1 cellular context compared by ENCODE assay signal in the genomic region with DNA sequence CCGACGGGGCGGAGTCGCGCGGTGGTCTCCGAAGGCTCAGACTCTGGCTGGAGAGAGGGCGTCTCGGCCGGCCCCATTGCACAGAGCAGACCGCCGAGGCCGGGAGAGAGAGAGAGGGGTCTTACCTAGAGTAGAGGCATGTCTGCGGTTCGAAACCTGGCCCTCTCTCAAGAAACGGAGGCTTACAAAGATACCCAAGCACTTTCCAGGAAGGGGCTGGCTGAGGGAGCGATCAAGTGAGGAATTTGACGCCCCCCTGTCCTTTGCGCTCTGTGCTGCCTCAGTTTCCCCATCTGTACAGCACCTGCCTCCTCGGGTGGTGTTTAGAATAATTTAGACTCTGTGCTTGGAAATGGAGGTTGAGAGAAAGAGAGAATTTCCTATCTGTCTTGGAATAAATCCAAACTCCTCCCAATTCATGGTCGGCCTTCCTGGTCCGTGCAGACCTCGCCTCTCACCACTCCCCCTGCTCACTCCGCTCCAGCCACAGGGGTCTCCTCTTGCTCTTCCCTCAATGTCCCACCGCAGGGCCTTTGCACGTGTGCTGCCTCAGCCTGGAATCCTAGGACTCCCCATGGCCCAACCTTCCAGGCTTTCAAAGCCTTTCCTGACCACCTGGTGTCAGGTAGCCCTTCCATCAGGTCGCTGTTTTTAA.
TF ChIP-seq lines count a peak whose summit lies in the region.

No MANE protein-coding gene starts in this region.

TF ChIP-seq in K562, 482 proteins besides CTCF, POLR2A, EP300 and RAD21 (continued from another document and continues in another):
- TF ChIP-seq ZNF398 (CRISPR knock-in tag; IDR thresholded peaks at IDR 0.05) (no peak), SRSF1 (IDR thresholded peaks at IDR 0.05; ENCODE audit: low read depth, low read length) (no peak), SMAD1 (IDR thresholded peaks at IDR 0.05; ENCODE audit: low read depth, low read length, partially characterized antibody) (no peak), E2F1 (CRISPR knock-in tag; IDR thresholded peaks at IDR 0.05) (no peak), FOXJ2 (tag; IDR thresholded peaks at IDR 0.05) (no peak), NEUROD1 (IDR thresholded peaks at IDR 0.05; ENCODE audit: borderline replicate concordance, low read depth, low read length, partially characterized antibody) (no peak), DPF2 (IDR thresholded peaks at IDR 0.05) (peak; percentile 57), SRSF3 (IDR thresholded peaks at IDR 0.05; ENCODE audit: insufficient read depth, low read length) (no peak), ZNF696 (CRISPR knock-in tag; conservative IDR thresholded peaks at IDR 0.05) (no peak), TCFL5 (CRISPR knock-in tag; conservative IDR thresholded peaks at IDR 0.05) (no peak), CBX5 (IDR thresholded peaks at IDR 0.05; ENCODE audit: borderline replicate concordance, low read depth) (no peak), PREB (CRISPR knock-in tag; IDR thresholded peaks at IDR 0.05) (no peak), MAFF (IDR thresholded peaks at IDR 0.05; ENCODE audit: low read length) (no peak), ZNF592 (IDR thresholded peaks at IDR 0.05) (0 out of 2 replicates have a peak, but pooled peaks have one; percentile 30), REST (CRISPR knock-in tag; IDR thresholded peaks at IDR 0.05; ENCODE audit: low read depth) (peak; percentile 46; the same call in 1 of the 2 replicates), ZFP1 (CRISPR knock-in tag; IDR thresholded peaks at IDR 0.05) (no peak), NR3C1 (CRISPR knock-in tag; IDR thresholded peaks at IDR 0.05) (no peak), FOXM1 (IDR thresholded peaks at IDR 0.05; ENCODE audit: low read depth) (no peak), FOXM1 (CRISPR knock-in tag; IDR thresholded peaks at IDR 0.05; ENCODE audit: low read depth) (no peak), KLF1 (tag; IDR thresholded peaks at IDR 0.05) (no peak), YY1 (IDR thresholded peaks at IDR 0.05; ENCODE audit: borderline replicate concordance in 1 of 3, control insufficient read depth in 1 of 3, extremely low read depth in 1 of 3, insufficient read depth in 3 of 3, insufficient read length in 1 of 3, insufficient replicate concordance in 2 of 3, low read depth in 1 of 3, low read length in 2 of 3) (peak in 1 of 3 experiments; percentile 54), HMGN3 (IDR thresholded peaks at IDR 0.05; ENCODE audit: borderline replicate concordance, extremely low read depth, insufficient read length, low read depth, low read length) (no peak), SRSF9 (IDR thresholded peaks at IDR 0.05; ENCODE audit: borderline replicate concordance, low read depth, low read length) (no peak), GTF2A2 (tag; IDR thresholded peaks at IDR 0.05) (no peak), CHD2 (IDR thresholded peaks at IDR 0.05; ENCODE audit: low read depth, low read length) (no peak)
- TF ChIP-seq, protein P1, sequence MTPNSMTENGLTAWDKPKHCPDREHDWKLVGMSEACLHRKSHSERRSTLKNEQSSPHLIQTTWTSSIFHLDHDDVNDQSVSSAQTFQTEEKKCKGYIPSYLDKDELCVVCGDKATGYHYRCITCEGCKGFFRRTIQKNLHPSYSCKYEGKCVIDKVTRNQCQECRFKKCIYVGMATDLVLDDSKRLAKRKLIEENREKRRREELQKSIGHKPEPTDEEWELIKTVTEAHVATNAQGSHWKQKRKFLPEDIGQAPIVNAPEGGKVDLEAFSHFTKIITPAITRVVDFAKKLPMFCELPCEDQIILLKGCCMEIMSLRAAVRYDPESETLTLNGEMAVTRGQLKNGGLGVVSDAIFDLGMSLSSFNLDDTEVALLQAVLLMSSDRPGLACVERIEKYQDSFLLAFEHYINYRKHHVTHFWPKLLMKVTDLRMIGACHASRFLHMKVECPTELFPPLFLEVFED (CRISPR knock-in tag; conservative IDR thresholded peaks at IDR 0.05): no peak
- TF ChIP-seq, protein P2, sequence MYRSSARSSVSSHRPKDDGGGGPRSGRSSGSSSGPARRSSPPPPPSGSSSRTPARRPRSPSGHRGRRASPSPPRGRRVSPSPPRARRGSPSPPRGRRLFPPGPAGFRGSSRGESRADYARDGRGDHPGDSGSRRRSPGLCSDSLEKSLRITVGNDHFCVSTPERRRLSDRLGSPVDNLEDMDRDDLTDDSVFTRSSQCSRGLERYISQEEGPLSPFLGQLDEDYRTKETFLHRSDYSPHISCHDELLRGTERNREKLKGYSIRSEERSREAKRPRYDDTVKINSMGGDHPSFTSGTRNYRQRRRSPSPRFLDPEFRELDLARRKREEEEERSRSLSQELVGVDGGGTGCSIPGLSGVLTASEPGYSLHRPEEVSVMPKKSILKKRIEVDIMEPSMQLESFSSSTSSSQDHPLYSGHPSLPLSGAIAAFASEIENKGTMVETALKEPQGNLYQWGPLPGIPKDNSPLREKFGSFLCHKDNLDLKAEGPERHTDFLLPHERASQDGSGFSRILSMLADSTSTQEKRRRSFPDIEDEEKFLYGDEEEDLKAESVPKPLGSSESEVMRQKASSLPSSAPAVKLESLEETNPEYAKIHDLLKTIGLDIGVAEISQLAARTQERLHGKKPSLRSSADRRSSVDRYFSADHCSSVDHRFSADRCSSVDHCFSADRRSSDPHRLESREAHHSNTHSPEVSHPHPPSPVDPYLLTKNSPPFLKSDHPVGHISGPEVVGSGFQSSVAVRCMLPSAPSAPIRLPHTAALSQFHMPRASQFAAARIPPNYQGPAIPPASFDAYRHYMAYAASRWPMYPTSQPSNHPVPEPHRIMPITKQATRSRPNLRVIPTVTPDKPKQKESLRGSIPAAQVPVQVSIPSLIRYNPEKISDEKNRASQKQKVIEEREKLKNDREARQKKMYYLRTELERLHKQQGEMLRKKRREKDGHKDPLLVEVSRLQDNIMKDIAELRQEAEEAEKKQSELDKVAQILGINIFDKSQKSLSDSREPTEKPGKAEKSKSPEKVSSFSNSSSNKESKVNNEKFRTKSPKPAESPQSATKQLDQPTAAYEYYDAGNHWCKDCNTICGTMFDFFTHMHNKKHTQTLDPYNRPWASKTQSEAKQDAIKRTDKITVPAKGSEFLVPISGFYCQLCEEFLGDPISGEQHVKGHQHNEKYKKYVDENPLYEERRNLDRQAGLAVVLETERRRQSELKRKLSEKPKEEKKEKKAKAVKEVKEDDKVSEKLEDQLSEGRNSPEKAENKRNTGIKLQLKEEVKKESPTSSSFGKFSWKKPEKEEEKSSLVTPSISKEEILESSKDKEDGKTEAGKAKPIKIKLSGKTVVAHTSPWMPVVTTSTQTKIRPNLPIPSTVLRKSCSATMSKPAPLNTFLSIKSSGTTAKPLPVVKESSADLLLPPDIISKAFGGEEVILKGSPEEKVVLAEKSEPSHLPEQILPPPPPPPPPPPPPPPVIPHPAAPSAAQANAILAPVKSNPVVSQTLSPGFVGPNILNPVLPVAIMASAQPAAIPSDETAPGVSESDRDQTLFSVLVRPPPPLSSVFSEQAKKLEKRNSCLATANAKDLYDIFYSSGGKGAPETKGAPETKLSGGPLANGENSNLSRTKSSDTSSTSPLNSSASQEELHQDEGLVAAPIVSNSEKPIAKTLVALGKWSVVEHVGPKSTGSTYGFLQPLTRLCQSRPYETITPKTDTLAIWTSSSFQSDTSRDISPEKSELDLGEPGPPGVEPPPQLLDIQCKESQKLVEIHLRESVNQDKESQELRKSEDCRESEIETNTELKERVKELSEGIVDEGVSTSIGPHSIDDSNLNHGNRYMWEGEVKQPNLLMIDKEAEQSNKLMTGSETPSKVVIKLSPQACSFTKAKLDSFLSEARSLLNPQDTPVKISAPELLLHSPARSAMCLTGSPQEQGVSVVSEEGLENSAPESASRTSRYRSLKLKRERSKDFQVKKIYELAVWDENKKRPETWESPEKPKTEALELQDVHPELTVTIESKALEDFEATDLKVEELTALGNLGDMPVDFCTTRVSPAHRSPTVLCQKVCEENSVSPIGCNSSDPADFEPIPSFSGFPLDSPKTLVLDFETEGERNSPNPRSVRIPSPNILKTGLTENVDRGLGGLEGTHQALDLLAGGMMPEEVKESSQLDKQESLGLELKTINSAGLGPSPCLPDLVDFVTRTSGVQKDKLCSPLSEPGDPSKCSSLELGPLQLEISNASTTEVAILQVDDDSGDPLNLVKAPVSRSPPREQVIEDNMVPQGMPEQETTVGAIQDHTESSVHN (IDR thresholded peaks at IDR 0.05; ENCODE audit: borderline replicate concordance in 1 of 2, low read depth in 1 of 2): no peak
- TF ChIP-seq, protein P3, sequence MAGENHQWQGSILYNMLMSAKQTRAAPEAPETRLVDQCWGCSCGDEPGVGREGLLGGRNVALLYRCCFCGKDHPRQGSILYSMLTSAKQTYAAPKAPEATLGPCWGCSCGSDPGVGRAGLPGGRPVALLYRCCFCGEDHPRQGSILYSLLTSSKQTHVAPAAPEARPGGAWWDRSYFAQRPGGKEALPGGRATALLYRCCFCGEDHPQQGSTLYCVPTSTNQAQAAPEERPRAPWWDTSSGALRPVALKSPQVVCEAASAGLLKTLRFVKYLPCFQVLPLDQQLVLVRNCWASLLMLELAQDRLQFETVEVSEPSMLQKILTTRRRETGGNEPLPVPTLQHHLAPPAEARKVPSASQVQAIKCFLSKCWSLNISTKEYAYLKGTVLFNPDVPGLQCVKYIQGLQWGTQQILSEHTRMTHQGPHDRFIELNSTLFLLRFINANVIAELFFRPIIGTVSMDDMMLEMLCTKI (IDR thresholded peaks at IDR 0.05; ENCODE audit: partially characterized antibody): no peak
